In the genomic region with DNA sequence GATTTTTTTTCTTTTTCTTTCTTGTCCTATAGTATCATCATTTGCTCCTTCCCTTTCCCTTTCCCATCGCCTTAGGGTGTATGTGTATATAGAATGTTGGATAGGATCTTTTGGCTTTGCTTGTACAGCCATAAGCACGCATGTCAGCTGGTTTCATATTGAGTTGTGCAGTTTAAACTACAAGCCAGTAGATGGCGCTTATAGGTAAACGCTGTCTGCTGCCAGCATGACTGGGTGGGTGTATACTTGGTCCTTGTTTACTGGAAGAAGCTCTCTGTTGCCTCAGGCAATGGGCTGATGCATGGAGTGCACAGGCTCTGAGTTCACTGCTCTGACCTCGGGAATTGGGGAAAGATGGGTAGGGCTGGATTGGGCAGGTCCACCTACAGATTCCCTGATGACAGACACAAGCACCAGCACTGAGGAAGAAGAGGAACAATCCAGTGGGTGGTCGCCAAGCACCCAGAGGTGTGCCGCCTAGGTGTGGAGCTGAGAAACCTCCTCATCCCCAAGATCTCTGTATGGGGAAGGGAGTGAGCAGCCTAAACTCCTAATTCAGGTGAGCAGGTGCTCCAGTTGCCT, we compare ENCODE assay signal across 7 cellular contexts.
DNase-seq lines count a peak whose midpoint lies in the region; ATAC-seq and TF ChIP-seq lines count a peak whose summit lies in the region.

No MANE protein-coding gene starts in this region.

- no peak overlapping the region for H3K27ac Mint-ChIP-seq in T-helper 2 cell treated with Interferon-gamma antibody and Interleukin-4, amounts not matched to agents 5 μg/mL and 100 μg/mL, for 36 hours
- H3K27ac Mint-ChIP-seq in T-cell: no peak overlapping the region

- no peaks in the 10 kb centered on the region for H3K4me1 Mint-ChIP-seq in T-helper 2 cell treated with Interferon-gamma antibody and Interleukin-4, amounts not matched to agents 5 μg/mL and 100 μg/mL, for 36 hours (ENCODE audit: low read depth)
- no peaks in the 10 kb centered on the region for H3K4me1 Mint-ChIP-seq in T-cell

- POLR2A ChIA-PET in T-cell (lab: Charles Lee): no interaction called here

- ATAC-seq in GM21576 (IDR thresholded peaks at IDR 0.05; ENCODE audit: unreplicated experiment) (peak; percentile 95), T-cell (replicated peaks in 1 of 4) (no peak)

- peaks cover 3% of the 10 kb centered on the region for H3K9me3 Mint-ChIP-seq in T-helper 2 cell treated with Interferon-gamma antibody and Interleukin-4, amounts not matched to agents 5 μg/mL and 100 μg/mL, for 36 hours
- peaks cover 4 to 15% (median 5%) of the 10 kb centered on the region in 3 donors for H3K9me3 Mint-ChIP-seq in T-cell

- H3K4me3 ChIP-seq in GM12875 (ENCODE audit: low read depth, low read length): no peak overlapping the region

- peak; percentile 66 for TF ChIP-seq CTCF in GM12875 (IDR thresholded peaks at IDR 0.05; ENCODE audit: borderline replicate concordance, insufficient read depth, low read depth, low read length)

- H3K4me3 Mint-ChIP-seq in T-helper 2 cell treated with Interferon-gamma antibody and Interleukin-4, amounts not matched to agents 5 μg/mL and 100 μg/mL, for 36 hours: no peak overlapping the region
- H3K4me3 Mint-ChIP-seq in T-cell: no peak overlapping the region

- CTCF ChIA-PET in T-cell (lab: Charles Lee): interaction anchor here in 1 of 2 donors (0.8 kb wide), 1 partner anchor 91 kb away, joined by 3 read pairs; no protein-coding TSS in a partner anchor

- in situ Hi-C loops in SK-MEL-5 (cut with HindIII; ENCODE audit: low pct_unique_long_range_greater_than_20kb, low sequenced_read_pairs): no loop called here

- H3K27me3 Mint-ChIP-seq in T-helper 2 cell treated with Interferon-gamma antibody and Interleukin-4, amounts not matched to agents 5 μg/mL and 100 μg/mL, for 36 hours (ENCODE audit: low read depth): no peaks in the 10 kb centered on the region
- H3K27me3 Mint-ChIP-seq in T-cell: no peaks in the 10 kb centered on the region

- no peaks in the 10 kb centered on the region for H3K36me3 Mint-ChIP-seq in T-helper 2 cell treated with Interferon-gamma antibody and Interleukin-4, amounts not matched to agents 5 μg/mL and 100 μg/mL, for 36 hours (ENCODE audit: low read depth)
- H3K36me3 Mint-ChIP-seq in T-cell: no peaks in the 10 kb centered on the region

- peak; percentile 55 for DNase-seq in HT-29 (ENCODE audit: low spot score)
- peak; percentile 81 for DNase-seq in SK-MEL-5 (ENCODE audit: low read depth, low spot score)
- peak; percentile 46 for DNase-seq in iris pigment epithelial cell (ENCODE audit: low read depth)
- DNase-seq in T-helper 2 cell treated with Interferon-gamma antibody and Interleukin-4, amounts not matched to agents 5 μg/mL and 100 μg/mL, for 36 hours (ENCODE audit: low spot score): no peak
- DNase-seq in T-cell: no peak

Comparison
In these comparisons a context has a peak if more than half of its experiments do, and no peak if none do; other contexts are left out.
1. DNase-seq: peak in HT-29 (single experiment), SK-MEL-5 (single experiment) and iris pigment epithelial cell (single experiment); none in T-helper 2 cell treated with Interferon-gamma antibody and Interleukin-4, amounts not matched to agents 5 μg/mL and 100 μg/mL, for 36 hours (single experiment) and T-cell (0 of 34).